ENCODE assay signal across 2 cellular contexts in genomic region chr5:74798977-74799911, GRCh38.
A peak's percentile ranks its signal among the peaks of the same experiment; 100 is the strongest.
TF ChIP-seq lines count a peak whose summit lies in the region.

No MANE protein-coding gene starts in this region.

TF ChIP-seq in HepG2, 621 proteins besides CTCF, POLR2A, EP300 and RAD21:
- TF ChIP-seq, protein P1, sequence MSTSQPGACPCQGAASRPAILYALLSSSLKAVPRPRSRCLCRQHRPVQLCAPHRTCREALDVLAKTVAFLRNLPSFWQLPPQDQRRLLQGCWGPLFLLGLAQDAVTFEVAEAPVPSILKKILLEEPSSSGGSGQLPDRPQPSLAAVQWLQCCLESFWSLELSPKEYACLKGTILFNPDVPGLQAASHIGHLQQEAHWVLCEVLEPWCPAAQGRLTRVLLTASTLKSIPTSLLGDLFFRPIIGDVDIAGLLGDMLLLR (CRISPR knock-in tag; IDR thresholded peaks at IDR 0.05), result no peak
- TF ChIP-seq ZFP90 (CRISPR knock-in tag; IDR thresholded peaks at IDR 0.05; ENCODE audit: borderline replicate concordance) (no peak), ZBTB33 (CRISPR knock-in tag; IDR thresholded peaks at IDR 0.05) (0 out of 2 replicates have a peak, but pooled peaks have one; percentile 33), ZNF687 (CRISPR knock-in tag; IDR thresholded peaks at IDR 0.05) (peak; percentile 25; the same call in 1 of the 2 replicates)

TF ChIP-seq in H1, 55 proteins besides CTCF, POLR2A, EP300 and RAD21:
- no peak for TF ChIP-seq CBX8 (IDR thresholded peaks at IDR 0.05; ENCODE audit: borderline replicate concordance, low read depth, low read length)
- no peak for TF ChIP-seq E2F6 (IDR thresholded peaks at IDR 0.05)
- TF ChIP-seq NRF1 (IDR thresholded peaks at IDR 0.05; ENCODE audit: low read depth, low read length), result no peak
- no peak for TF ChIP-seq KDM4A (IDR thresholded peaks at IDR 0.05; ENCODE audit: low read depth, low read length, severe bottlenecking)
- no peak for TF ChIP-seq SAP30 (IDR thresholded peaks at IDR 0.05; ENCODE audit: insufficient read depth, insufficient replicate concordance, low read length)
- TF ChIP-seq EZH2 (IDR thresholded peaks at IDR 0.05; ENCODE audit: low read depth, low read length, severe bottlenecking), result no peak
- no peak for TF ChIP-seq CTBP2 (IDR thresholded peaks at IDR 0.05; ENCODE audit: borderline replicate concordance, insufficient read depth, insufficient read length, low read length)
- no peak for TF ChIP-seq TBP (IDR thresholded peaks at IDR 0.05; ENCODE audit: low read depth, low read length)
- TF ChIP-seq RBBP5 (IDR thresholded peaks at IDR 0.05; ENCODE audit: borderline replicate concordance, low read depth, low read length), result no peak
- no peak for TF ChIP-seq PHF8 (conservative IDR thresholded peaks at IDR 0.05; ENCODE audit: low read depth, low read length)
- TF ChIP-seq RNF2 (IDR thresholded peaks at IDR 0.05; ENCODE audit: borderline replicate concordance, low read depth, low read length, missing control alignments, poor library complexity, severe bottlenecking), result no peak
- TF ChIP-seq ATF3 (IDR thresholded peaks at IDR 0.05; ENCODE audit: insufficient read depth, low read depth, low read length), result no peak
